In the genomic region with DNA sequence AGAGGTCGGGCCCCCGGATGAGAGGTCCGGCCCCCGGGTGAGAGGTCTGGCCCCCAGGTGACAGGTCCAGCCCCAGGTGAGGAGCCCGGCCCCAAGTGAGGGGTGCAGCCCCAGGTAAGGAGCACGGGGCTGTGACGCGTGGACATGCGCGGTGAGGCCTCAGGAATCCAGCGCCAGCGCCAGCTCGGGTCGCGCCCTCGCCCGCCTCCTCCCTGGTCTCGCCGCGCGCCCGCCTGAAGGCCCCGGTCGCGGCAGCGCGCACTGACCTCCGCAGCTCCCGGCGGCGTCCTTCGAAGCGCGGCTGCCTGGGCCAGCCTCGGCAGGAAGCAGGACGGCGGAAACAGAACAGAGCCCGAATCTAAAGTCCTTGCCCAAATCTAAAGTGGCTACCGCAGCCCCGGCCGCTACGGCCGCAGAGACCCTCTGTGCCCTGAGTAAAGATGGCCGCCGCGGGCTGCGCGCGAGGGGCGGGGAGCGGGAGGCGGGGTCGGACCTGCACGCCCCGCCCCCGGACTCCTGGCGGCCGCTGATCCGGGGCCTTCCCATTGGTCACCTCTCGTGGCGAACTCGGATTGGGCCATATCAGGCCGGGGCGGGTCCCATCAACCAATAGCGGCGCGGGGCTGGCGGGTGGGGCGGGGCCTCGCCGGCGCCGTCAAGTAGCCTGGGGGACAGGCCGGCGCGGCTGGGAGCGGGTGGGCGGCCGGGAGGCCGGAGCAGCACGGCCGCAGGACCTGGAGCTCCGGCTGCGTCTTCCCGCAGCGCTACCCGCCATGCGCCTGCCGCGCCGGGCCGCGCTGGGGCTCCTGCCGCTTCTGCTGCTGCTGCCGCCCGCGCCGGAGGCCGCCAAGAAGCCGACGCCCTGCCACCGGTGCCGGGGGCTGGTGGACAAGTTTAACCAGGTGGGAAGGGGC, we compare ENCODE assay signal across 1 cellular context.
TF ChIP-seq lines count a peak whose summit lies in the region.

TSS of gene ALG12 (minus strand) at position 442 of the 914 bp plus-strand sequence. CDS start 4,673 bp downstream, outside the sequence.
A gene with protein sequence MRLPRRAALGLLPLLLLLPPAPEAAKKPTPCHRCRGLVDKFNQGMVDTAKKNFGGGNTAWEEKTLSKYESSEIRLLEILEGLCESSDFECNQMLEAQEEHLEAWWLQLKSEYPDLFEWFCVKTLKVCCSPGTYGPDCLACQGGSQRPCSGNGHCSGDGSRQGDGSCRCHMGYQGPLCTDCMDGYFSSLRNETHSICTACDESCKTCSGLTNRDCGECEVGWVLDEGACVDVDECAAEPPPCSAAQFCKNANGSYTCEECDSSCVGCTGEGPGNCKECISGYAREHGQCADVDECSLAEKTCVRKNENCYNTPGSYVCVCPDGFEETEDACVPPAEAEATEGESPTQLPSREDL (plus strand): TSS at position 638 of the 914 bp plus-strand sequence. CDS start 136 bp downstream, at position 774.

TF ChIP-seq in HEK293, 187 proteins besides CTCF, POLR2A, EP300 and RAD21 (continued from another document):
- TF ChIP-seq ZNF449 (tag by site-specific recombination; IDR thresholded peaks at IDR 0.05) (peak; percentile 35; the same call in 1 of the 2 replicates), ZNF140 (tag by site-specific recombination; IDR thresholded peaks at IDR 0.05) (no peak), ZNF138 (tag by site-specific recombination; IDR thresholded peaks at IDR 0.05; ENCODE audit: borderline replicate concordance) (no peak), YY2 (tag by site-specific recombination; IDR thresholded peaks at IDR 0.05) (peak; percentile 68), ZNF184 (tag by site-specific recombination; IDR thresholded peaks at IDR 0.05) (no peak), ZNF146 (tag by site-specific recombination; IDR thresholded peaks at IDR 0.05) (no peak), OVOL3 (tag by site-specific recombination; IDR thresholded peaks at IDR 0.05) (no peak), ZNF610 (tag by site-specific recombination; IDR thresholded peaks at IDR 0.05; ENCODE audit: borderline replicate concordance) (no peak), GLI2 (tag by site-specific recombination; IDR thresholded peaks at IDR 0.05; ENCODE audit: borderline replicate concordance, low read depth) (no peak), ZNF433 (tag by site-specific recombination; IDR thresholded peaks at IDR 0.05; ENCODE audit: low read depth) (no peak), ZNF10 (tag by site-specific recombination; IDR thresholded peaks at IDR 0.05) (no peak), ZNF391 (tag by site-specific recombination; IDR thresholded peaks at IDR 0.05; ENCODE audit: borderline replicate concordance, low read depth) (no peak), PRDM1 (tag by site-specific recombination; IDR thresholded peaks at IDR 0.05) (no peak), ZNF623 (tag by site-specific recombination; IDR thresholded peaks at IDR 0.05) (no peak), PATZ1 (tag by site-specific recombination; IDR thresholded peaks at IDR 0.05) (peak; percentile 47; the same call in 1 of the 2 replicates), ZBTB6 (tag by site-specific recombination; IDR thresholded peaks at IDR 0.05) (no peak), ZBTB11 (tag by site-specific recombination; conservative IDR thresholded peaks at IDR 0.05; ENCODE audit: low read depth) (peak; percentile 73), SCRT1 (tag by site-specific recombination; IDR thresholded peaks at IDR 0.05; ENCODE audit: borderline replicate concordance) (no peak), ZNF654 (tag by site-specific recombination; IDR thresholded peaks at IDR 0.05; ENCODE audit: low read depth) (no peak), ZNF704 (tag by site-specific recombination; IDR thresholded peaks at IDR 0.05) (no peak), KLF16 (tag by site-specific recombination; IDR thresholded peaks at IDR 0.05) (peak; percentile 73)
- TF ChIP-seq, protein P1, sequence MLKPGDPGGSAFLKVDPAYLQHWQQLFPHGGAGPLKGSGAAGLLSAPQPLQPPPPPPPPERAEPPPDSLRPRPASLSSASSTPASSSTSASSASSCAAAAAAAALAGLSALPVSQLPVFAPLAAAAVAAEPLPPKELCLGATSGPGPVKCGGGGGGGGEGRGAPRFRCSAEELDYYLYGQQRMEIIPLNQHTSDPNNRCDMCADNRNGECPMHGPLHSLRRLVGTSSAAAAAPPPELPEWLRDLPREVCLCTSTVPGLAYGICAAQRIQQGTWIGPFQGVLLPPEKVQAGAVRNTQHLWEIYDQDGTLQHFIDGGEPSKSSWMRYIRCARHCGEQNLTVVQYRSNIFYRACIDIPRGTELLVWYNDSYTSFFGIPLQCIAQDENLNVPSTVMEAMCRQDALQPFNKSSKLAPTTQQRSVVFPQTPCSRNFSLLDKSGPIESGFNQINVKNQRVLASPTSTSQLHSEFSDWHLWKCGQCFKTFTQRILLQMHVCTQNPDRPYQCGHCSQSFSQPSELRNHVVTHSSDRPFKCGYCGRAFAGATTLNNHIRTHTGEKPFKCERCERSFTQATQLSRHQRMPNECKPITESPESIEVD (tag by site-specific recombination; IDR thresholded peaks at IDR 0.05) = no peak
- TF ChIP-seq, protein P2, sequence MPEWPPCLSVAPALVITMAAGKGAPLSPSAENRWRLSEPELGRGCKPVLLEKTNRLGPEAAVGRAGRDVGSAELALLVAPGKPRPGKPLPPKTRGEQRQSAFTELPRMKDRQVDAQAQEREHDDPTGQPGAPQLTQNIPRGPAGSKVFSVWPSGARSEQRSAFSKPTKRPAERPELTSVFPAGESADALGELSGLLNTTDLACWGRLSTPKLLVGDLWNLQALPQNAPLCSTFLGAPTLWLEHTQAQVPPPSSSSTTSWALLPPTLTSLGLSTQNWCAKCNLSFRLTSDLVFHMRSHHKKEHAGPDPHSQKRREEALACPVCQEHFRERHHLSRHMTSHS (tag by site-specific recombination; IDR thresholded peaks at IDR 0.05) = no peak
- TF ChIP-seq, protein P3, sequence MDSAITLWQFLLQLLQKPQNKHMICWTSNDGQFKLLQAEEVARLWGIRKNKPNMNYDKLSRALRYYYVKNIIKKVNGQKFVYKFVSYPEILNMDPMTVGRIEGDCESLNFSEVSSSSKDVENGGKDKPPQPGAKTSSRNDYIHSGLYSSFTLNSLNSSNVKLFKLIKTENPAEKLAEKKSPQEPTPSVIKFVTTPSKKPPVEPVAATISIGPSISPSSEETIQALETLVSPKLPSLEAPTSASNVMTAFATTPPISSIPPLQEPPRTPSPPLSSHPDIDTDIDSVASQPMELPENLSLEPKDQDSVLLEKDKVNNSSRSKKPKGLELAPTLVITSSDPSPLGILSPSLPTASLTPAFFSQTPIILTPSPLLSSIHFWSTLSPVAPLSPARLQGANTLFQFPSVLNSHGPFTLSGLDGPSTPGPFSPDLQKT (IDR thresholded peaks at IDR 0.05; ENCODE audit: borderline replicate concordance, low read depth, low read length) = no peak
- TF ChIP-seq, protein P4, sequence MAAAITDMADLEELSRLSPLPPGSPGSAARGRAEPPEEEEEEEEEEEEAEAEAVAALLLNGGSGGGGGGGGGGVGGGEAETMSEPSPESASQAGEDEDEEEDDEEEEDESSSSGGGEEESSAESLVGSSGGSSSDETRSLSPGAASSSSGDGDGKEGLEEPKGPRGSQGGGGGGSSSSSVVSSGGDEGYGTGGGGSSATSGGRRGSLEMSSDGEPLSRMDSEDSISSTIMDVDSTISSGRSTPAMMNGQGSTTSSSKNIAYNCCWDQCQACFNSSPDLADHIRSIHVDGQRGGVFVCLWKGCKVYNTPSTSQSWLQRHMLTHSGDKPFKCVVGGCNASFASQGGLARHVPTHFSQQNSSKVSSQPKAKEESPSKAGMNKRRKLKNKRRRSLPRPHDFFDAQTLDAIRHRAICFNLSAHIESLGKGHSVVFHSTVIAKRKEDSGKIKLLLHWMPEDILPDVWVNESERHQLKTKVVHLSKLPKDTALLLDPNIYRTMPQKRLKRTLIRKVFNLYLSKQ (tag by site-specific recombination; IDR thresholded peaks at IDR 0.05; ENCODE audit: borderline replicate concordance) = no peak
